ENCODE assay signal across 10 cellular contexts in genomic region chr14:21915814-21916213, GRCh38.
DNase-seq lines count a peak whose midpoint lies in the region; ATAC-seq and TF ChIP-seq lines count a peak whose summit lies in the region.
"Had no signal": no experiment of that assay in that cellular context is flagged by ENCODE, and none has a peak within 500 bp of the region (broad histone marks: within the 10 kb centered on the region; RNA-seq: fewer than 3 reads in every experiment).

No MANE protein-coding gene starts in this region.

- TF ChIP-seq CTCF in RWPE1 (conservative IDR thresholded peaks at IDR 0.05; ENCODE audit: low read depth) = no peak
- no peak for TF ChIP-seq CTCF in epithelial cell of esophagus (IDR thresholded peaks at IDR 0.05; ENCODE audit: insufficient read depth, low read depth, low read length, missing control alignments)
- no peak for TF ChIP-seq CTCF in esophagus muscularis mucosa (IDR thresholded peaks at IDR 0.05)

- DNase-seq in T-helper 2 cell treated with Interferon-gamma antibody and Interleukin-4, amounts not matched to agents 5 μg/mL and 100 μg/mL, for 36 hours (ENCODE audit: low spot score) = no peak
- DNase-seq in T-helper 2 cell (no peak), RWPE1 (ENCODE audit: low spot score) (peak; percentile 12), epithelial cell of esophagus (ENCODE audit: low read depth) (peak; percentile 65), pulmonary artery endothelial cell (ENCODE audit: low read depth, low spot score) (peak; percentile 56), DMS 273 treated with DMSO at 0.1 percent for 48 hours (lab: John Stamatoyannopoulos, UW) (no peak), esophagus muscularis mucosa (ENCODE audit: extremely low spot score) (no peak)
- no peak for DNase-seq in stimulated activated naive B cell treated with anti-CD40 and anti-IgM and Interleukin-4, amounts not matched to agents 10 μg/mL and 1 μg/mL and 100 μg/mL, for 72 hours
- DNase-seq: hippocampal formation, testis had no signal

- no peaks in the 10 kb centered on the region for H3K36me3 ChIP-seq in esophagus muscularis mucosa

- no peaks in the 10 kb centered on the region for H3K9me3 Mint-ChIP-seq in T-helper 2 cell treated with Interferon-gamma antibody and Interleukin-4, amounts not matched to agents 5 μg/mL and 100 μg/mL, for 36 hours
- H3K9me3 Mint-ChIP-seq in stimulated activated naive B cell treated with anti-CD40 and anti-IgM and Interleukin-4, amounts not matched to agents 10 μg/mL and 1 μg/mL and 100 μg/mL, for 72 hours = no peaks in the 10 kb centered on the region

- no peaks in the 10 kb centered on the region for H3K4me1 ChIP-seq in esophagus muscularis mucosa
- H3K4me1 ChIP-seq: testis had no signal

- H3K27ac Mint-ChIP-seq in T-helper 2 cell treated with Interferon-gamma antibody and Interleukin-4, amounts not matched to agents 5 μg/mL and 100 μg/mL, for 36 hours = peak overlapping the region; percentile 70
- H3K27ac Mint-ChIP-seq in stimulated activated naive B cell treated with anti-CD40 and anti-IgM and Interleukin-4, amounts not matched to agents 10 μg/mL and 1 μg/mL and 100 μg/mL, for 72 hours = no peak overlapping the region

- CTCF ChIA-PET in RWPE1 (lab: Yijun Ruan, JAX) = no interaction called here

- ATAC-seq in stimulated activated naive B cell treated with anti-CD40 and anti-IgM and Interleukin-4, amounts not matched to agents 10 μg/mL and 1 μg/mL and 100 μg/mL, for 72 hours (replicated peaks) = no peak

- H3K4me3 ChIP-seq in epithelial cell of esophagus (ENCODE audit: low read length) (no peak overlapping the region), esophagus muscularis mucosa (no peak overlapping the region)
- H3K4me3 ChIP-seq: testis had no signal

- H3K4me1 Mint-ChIP-seq in T-helper 2 cell treated with Interferon-gamma antibody and Interleukin-4, amounts not matched to agents 5 μg/mL and 100 μg/mL, for 36 hours (ENCODE audit: low read depth) = peaks cover 62% of the 10 kb centered on the region
- H3K4me1 Mint-ChIP-seq in stimulated activated naive B cell treated with anti-CD40 and anti-IgM and Interleukin-4, amounts not matched to agents 10 μg/mL and 1 μg/mL and 100 μg/mL, for 72 hours = peaks cover 12 to 26% of the 10 kb centered on the region in 2 donors

- peak overlapping the region; percentile 30 for H3K4me3 Mint-ChIP-seq in T-helper 2 cell treated with Interferon-gamma antibody and Interleukin-4, amounts not matched to agents 5 μg/mL and 100 μg/mL, for 36 hours
- H3K4me3 Mint-ChIP-seq in stimulated activated naive B cell treated with anti-CD40 and anti-IgM and Interleukin-4, amounts not matched to agents 10 μg/mL and 1 μg/mL and 100 μg/mL, for 72 hours = no peak overlapping the region

- TF ChIP-seq EP300 in esophagus muscularis mucosa (IDR thresholded peaks at IDR 0.05) = no peak

- no peaks in the 10 kb centered on the region for H3K36me3 Mint-ChIP-seq in T-helper 2 cell treated with Interferon-gamma antibody and Interleukin-4, amounts not matched to agents 5 μg/mL and 100 μg/mL, for 36 hours (ENCODE audit: low read depth)
- no peaks in the 10 kb centered on the region for H3K36me3 Mint-ChIP-seq in stimulated activated naive B cell treated with anti-CD40 and anti-IgM and Interleukin-4, amounts not matched to agents 10 μg/mL and 1 μg/mL and 100 μg/mL, for 72 hours

- H3K27ac ChIP-seq in RWPE1 (no peak overlapping the region), esophagus muscularis mucosa (replicated peaks in 1 of 4) (no peak overlapping the region)
- H3K27ac ChIP-seq: testis had no signal

- TF ChIP-seq POLR2A in esophagus muscularis mucosa (IDR thresholded peaks at IDR 0.05; ENCODE audit: low read depth) = no peak

- no peaks in the 10 kb centered on the region for H3K27me3 ChIP-seq in esophagus muscularis mucosa
- H3K27me3 ChIP-seq: testis had no signal

- POLR2A ChIA-PET in RWPE1 (lab: Yijun Ruan, JAX; ENCODE audit: low non-redundant PET) = no interaction called here

- peaks cover under 1% of the 10 kb centered on the region for H3K27me3 Mint-ChIP-seq in T-helper 2 cell treated with Interferon-gamma antibody and Interleukin-4, amounts not matched to agents 5 μg/mL and 100 μg/mL, for 36 hours (ENCODE audit: low read depth)
- H3K27me3 Mint-ChIP-seq in stimulated activated naive B cell treated with anti-CD40 and anti-IgM and Interleukin-4, amounts not matched to agents 10 μg/mL and 1 μg/mL and 100 μg/mL, for 72 hours = peaks cover 0 to 3% of the 10 kb centered on the region in 2 donors

- no peaks in the 10 kb centered on the region for H3K9me3 ChIP-seq in esophagus muscularis mucosa
- H3K9me3 ChIP-seq: testis had no signal

- intact Hi-C loops in esophagus muscularis mucosa (cut with DNase I) = no loop called here

- WGBS in esophagus muscularis mucosa = 48% methylated on average over 2 of the region's 2 CpGs

Comparison
In these comparisons a context has a peak if more than half of its experiments do, and no peak if none do; other contexts are left out.
1. DNase-seq: peak in RWPE1 (single experiment), epithelial cell of esophagus (single experiment) and pulmonary artery endothelial cell (single experiment); none in T-helper 2 cell treated with Interferon-gamma antibody and Interleukin-4, amounts not matched to agents 5 μg/mL and 100 μg/mL, for 36 hours (single experiment), T-helper 2 cell (0 of 5), DMS 273 treated with DMSO at 0.1 percent for 48 hours (single experiment), stimulated activated naive B cell treated with anti-CD40 and anti-IgM and Interleukin-4, amounts not matched to agents 10 μg/mL and 1 μg/mL and 100 μg/mL, for 72 hours (single experiment) and esophagus muscularis mucosa (single experiment).